In genomic region chr7:98761225-98761624, GRCh38 we compare ENCODE assay signal across 16 cellular contexts.
"Had no signal": no experiment of that assay in that cellular context is flagged by ENCODE, and none has a peak within 500 bp of the region (broad histone marks: within the 10 kb centered on the region; RNA-seq: fewer than 3 reads in every experiment).

No MANE protein-coding gene starts in this region.

- ATAC-seq: gastroesophageal sphincter; left lobe of liver; naive thymus-derived CD8-positive, alpha-beta T cell; stimulated activated memory B cell treated with anti-CD40 and anti-IgM and Interleukin-4, amounts not matched to agents 10 μg/mL and 1 μg/mL and 100 μg/mL, for 72 hours had no signal

- H3K36me3 ChIP-seq: esophagus muscularis mucosa, gastroesophageal sphincter, ovary, transverse colon had no signal

- H3K4me3 ChIP-seq: esophagus muscularis mucosa, gastroesophageal sphincter, ovary, transverse colon had no signal

- H3K9me3 ChIP-seq: gastroesophageal sphincter, ovary, transverse colon had no signal

- H3K27me3 ChIP-seq: ovary, transverse colon had no signal

- H3K27ac ChIP-seq: epithelial cell of prostate, esophagus muscularis mucosa, gastroesophageal sphincter, ovary, transverse colon had no signal

- DNase-seq: effector memory CD4-positive, alpha-beta T cell; glutamatergic neuron; islet precursor cell; mammary epithelial cell; naive thymus-derived CD8-positive, alpha-beta T cell; ovary; right cardiac atrium; stimulated activated CD4-positive, alpha-beta T cell treated with anti-CD3 and anti-CD28 coated beads, Interleukin-15, amount 100 ng/mL, for 24 hours; stimulated activated CD4-positive, alpha-beta T cell treated with anti-CD3 and anti-CD28 coated beads, Interleukin-1b, Interleukin-23, amount 100 ng/mL, for 48 hours; stimulated activated CD4-positive, alpha-beta T cell treated with anti-CD3 and anti-CD28 coated beads, Interleukin-4, amount 100 ng/mL, for 24 hours; transverse colon had no signal

- H3K4me1 ChIP-seq: esophagus muscularis mucosa, gastroesophageal sphincter, transverse colon had no signal
